Comparison of ENCODE assay signal across 19 cellular contexts in the genomic region with DNA sequence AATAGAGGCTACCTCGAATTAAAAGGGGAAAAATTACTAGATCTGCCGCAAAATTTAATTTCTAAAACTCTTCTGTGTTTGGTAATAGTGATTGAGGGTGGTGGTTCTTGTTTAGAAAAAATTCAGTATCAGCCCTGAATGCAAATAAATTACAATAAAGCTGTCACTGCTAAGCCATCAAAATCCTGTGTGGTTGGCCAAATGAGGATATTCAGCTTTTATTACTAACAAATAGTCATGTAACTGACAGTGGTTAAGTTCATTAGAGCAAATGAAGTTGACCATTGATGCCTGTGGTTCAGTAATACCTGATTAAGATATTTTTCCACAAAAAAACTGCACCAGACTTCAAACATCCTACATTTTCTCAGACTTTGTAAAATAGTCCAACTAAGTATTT.
"Had no signal": no experiment of that assay in that cellular context is flagged by ENCODE, and none has a peak within 500 bp of the region (broad histone marks: within the 10 kb centered on the region; RNA-seq: fewer than 3 reads in every experiment).

No MANE protein-coding gene starts in this region.

- H3K27ac ChIP-seq: SK-N-MC had no signal

- DNase-seq: activated CD4-positive, alpha-beta T cell treated with anti-CD3 and anti-CD28 coated beads for 1 hour; activated CD4-positive, alpha-beta T cell treated with anti-CD3 and anti-CD28 coated beads, Interleukin-2, amount 10 ng/mL, durations not matched to agents 24 days and 14 days; activated CD4-positive, alpha-beta T cell treated with anti-CD3 and anti-CD28 coated beads, Interleukin-2, amount 50 U/mL, for 48 hours; activated CD8-positive, alpha-beta memory T cell treated with anti-CD3 and anti-CD28 coated beads, Interleukin-2, amount 10 ng/mL, durations not matched to agents 7 days and 5 days; activated effector memory CD4-positive, alpha-beta T cell treated with anti-CD3 and anti-CD28 coated beads, Interleukin-2, amount 50 U/mL, for 16 hours; activated naive CD4-positive, alpha-beta T cell treated with anti-CD3 and anti-CD28 coated beads, Interleukin-2, amount 10 ng/mL, durations not matched to agents 7 days and 5 days; activated T-cell treated with anti-CD3 and anti-CD28 coated beads, Interleukin-2, amount 50 U/mL, for 4 hours; MM.1S; NCI-H1417; NCI-H1930; NCI-H2171; NCI-H2227 treated with DMSO at 0.1 percent for 48 hours; NCI-H446 treated with DMSO at 0.1 percent for 48 hours; NCI-H524 treated with DMSO at 0.1 percent for 48 hours; NCI-H82; SW 1271 had no signal

- H3K9me3 Mint-ChIP-seq: activated CD4-positive, alpha-beta T cell treated with anti-CD3 and anti-CD28 coated beads, Interleukin-2, amount 10 ng/mL, durations not matched to agents 24 days and 14 days; activated naive CD4-positive, alpha-beta T cell treated with anti-CD3 and anti-CD28 coated beads, Interleukin-2, amount 10 ng/mL, durations not matched to agents 7 days and 5 days; activated T-cell treated with anti-CD3 and anti-CD28 coated beads, Interleukin-2, amount 50 U/mL, for 4 hours; central memory CD8-positive, alpha-beta T cell had no signal

- ATAC-seq: activated CD8-positive, alpha-beta memory T cell treated with anti-CD3 and anti-CD28 coated beads, Interleukin-2, amount 10 ng/mL, durations not matched to agents 7 days and 5 days; activated T-cell treated with anti-CD3 and anti-CD28 coated beads, Interleukin-2, amount 50 U/mL, for 4 hours had no signal

- FAIRE-seq: astrocyte had no signal

- H3K27me3 Mint-ChIP-seq: activated CD4-positive, alpha-beta T cell treated with anti-CD3 and anti-CD28 coated beads, Interleukin-2, amount 10 ng/mL, durations not matched to agents 24 days and 14 days; activated CD8-positive, alpha-beta memory T cell treated with anti-CD3 and anti-CD28 coated beads, Interleukin-2, amount 10 ng/mL, durations not matched to agents 7 days and 5 days; activated naive CD4-positive, alpha-beta T cell treated with anti-CD3 and anti-CD28 coated beads, Interleukin-2, amount 10 ng/mL, durations not matched to agents 7 days and 5 days; central memory CD8-positive, alpha-beta T cell had no signal

- H3K4me3 Mint-ChIP-seq: activated CD4-positive, alpha-beta T cell treated with anti-CD3 and anti-CD28 coated beads, Interleukin-2, amount 10 ng/mL, durations not matched to agents 24 days and 14 days; activated CD8-positive, alpha-beta memory T cell treated with anti-CD3 and anti-CD28 coated beads, Interleukin-2, amount 10 ng/mL, durations not matched to agents 7 days and 5 days; activated naive CD4-positive, alpha-beta T cell treated with anti-CD3 and anti-CD28 coated beads, Interleukin-2, amount 10 ng/mL, durations not matched to agents 7 days and 5 days; activated T-cell treated with anti-CD3 and anti-CD28 coated beads, Interleukin-2, amount 50 U/mL, for 4 hours; central memory CD8-positive, alpha-beta T cell had no signal

- H3K4me3 ChIP-seq: SK-N-MC had no signal

- H3K27ac Mint-ChIP-seq: activated CD4-positive, alpha-beta T cell treated with anti-CD3 and anti-CD28 coated beads, Interleukin-2, amount 10 ng/mL, durations not matched to agents 24 days and 14 days; activated CD8-positive, alpha-beta memory T cell treated with anti-CD3 and anti-CD28 coated beads, Interleukin-2, amount 10 ng/mL, durations not matched to agents 7 days and 5 days; activated naive CD4-positive, alpha-beta T cell treated with anti-CD3 and anti-CD28 coated beads, Interleukin-2, amount 10 ng/mL, durations not matched to agents 7 days and 5 days had no signal
